ENCODE assay signal across 8 cellular contexts in the genomic region with DNA sequence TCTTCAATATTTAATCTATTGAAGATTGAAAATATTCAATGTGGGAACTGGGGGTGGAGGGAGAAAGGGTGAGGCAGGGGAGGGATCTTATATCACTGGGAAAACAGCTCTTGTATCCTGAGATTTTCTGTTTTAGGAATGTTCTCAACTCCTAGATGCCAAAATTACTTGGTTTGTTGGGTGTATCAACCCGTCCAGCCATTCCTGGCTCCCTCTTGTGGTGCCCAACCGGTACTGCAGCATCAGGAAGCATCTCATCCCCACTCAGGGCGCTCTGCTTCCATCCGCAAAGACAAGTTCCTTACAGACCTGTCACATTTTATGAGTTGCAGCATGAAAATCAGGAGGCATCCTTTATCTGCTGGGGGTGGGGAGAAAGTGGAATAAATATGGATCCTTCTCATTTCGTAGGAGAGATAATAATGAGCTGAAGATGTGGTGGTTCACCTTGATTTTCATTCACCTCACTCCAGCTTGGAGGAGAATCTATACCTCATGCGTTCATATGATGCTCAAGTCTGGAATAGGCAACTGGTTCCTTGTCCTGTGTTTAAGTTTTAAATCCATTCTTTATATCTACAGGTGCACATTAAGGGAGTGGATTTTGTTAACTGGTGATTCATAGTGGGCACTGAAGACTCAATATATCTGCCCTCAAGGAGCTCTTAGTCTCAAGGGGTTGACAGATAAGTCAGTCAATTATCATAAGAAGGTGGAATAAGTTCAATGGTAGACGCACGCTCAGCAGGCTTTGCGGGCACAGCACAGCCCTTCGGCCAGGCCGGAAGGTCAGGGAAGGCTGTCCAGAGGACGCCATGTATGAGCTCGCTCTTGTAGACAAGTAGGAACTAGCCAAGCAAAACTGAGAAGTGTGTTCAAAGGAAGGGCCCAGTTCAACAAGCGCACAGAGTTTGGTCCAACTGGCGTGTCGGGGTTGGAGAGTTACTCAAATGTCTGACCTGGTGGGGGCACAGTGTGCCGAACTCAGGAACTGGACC.
DNase-seq lines count a peak whose midpoint lies in the region; ATAC-seq, FAIRE-seq and TF ChIP-seq lines count a peak whose summit lies in the region.

No MANE protein-coding gene starts in this region.

- no peak overlapping the region for H3K4me3 ChIP-seq in mammary epithelial cell (replicated peaks in 1 of 3; ENCODE audit: insufficient read depth in 1 of 3, low read depth in 2 of 3, low read length in 3 of 3)
- no peak overlapping the region for H3K4me3 ChIP-seq in kidney (ENCODE audit: low read length in 2 of 2)

- H3K9ac ChIP-seq in mammary epithelial cell (ENCODE audit: insufficient read depth, low read length), result no peak overlapping the region
- H3K9ac ChIP-seq in kidney (ENCODE audit: low read length in 2 of 2), result no peak overlapping the region

- H3K27ac Mint-ChIP-seq in Calu3 (ENCODE audit: unreplicated experiment) (no peak overlapping the region), WTC11 (no peak overlapping the region)

- no peak overlapping the region for H2AFZ ChIP-seq in mammary epithelial cell (ENCODE audit: low read depth, low read length)

- H3K36me3 Mint-ChIP-seq in Calu3 (ENCODE audit: insufficient read depth, unreplicated experiment), result peaks cover 5% of the 10 kb centered on the region
- no peaks in the 10 kb centered on the region; the same call in 1 of the 2 replicates for H3K36me3 Mint-ChIP-seq in WTC11

- H3K36me3 ChIP-seq in mammary epithelial cell (ENCODE audit: insufficient read depth, low read length) (no peaks in the 10 kb centered on the region), kidney (ENCODE audit: control insufficient read depth in 1 of 2, insufficient read depth in 2 of 2, low read length in 2 of 2) (peaks cover 0 to 6% of the 10 kb centered on the region in 2 donors)

- intact Hi-C loops in Calu3 (cut with micrococcal nuclease; ENCODE audit: unreplicated experiment) (loop anchor here (1.0 to 5.0 kb wide), 2 partner anchors 147 to 217 kb away; no protein-coding TSS in a partner anchor), mammary epithelial cell (cut with micrococcal nuclease) (loop anchor here (1.0 kb wide), 2 partner anchors 147 to 218 kb away; no protein-coding TSS in a partner anchor), kidney (cut with DNase I) (no loop called here)

- CTCF ChIA-PET in Calu3 (lab: Charles Lee), result interaction anchor here (0.9 to 1.3 kb wide), 5 partner anchors 9 to 148 kb away, joined by 3 to 9 read pairs (median 3); no protein-coding TSS in a partner anchor
- CTCF ChIA-PET in WTC11 (lab: Charles Lee), result interaction anchor here (0.6 to 3.1 kb wide), 14 partner anchors 8 to 148 kb away, joined by 3 to 11 read pairs (median 4); no protein-coding TSS in a partner anchor
- CTCF ChIA-PET in mammary epithelial cell (lab: Charles Lee; ENCODE audit: low non-redundant PET), result interaction anchor here (0.7 kb wide), 1 partner anchor 66 kb away, joined by 3 read pairs; no protein-coding TSS in a partner anchor

- no peak overlapping the region for H3K4me2 ChIP-seq in mammary epithelial cell (ENCODE audit: insufficient read depth, low read depth, low read length)

- H3K27me3 Mint-ChIP-seq in Calu3 (ENCODE audit: unreplicated experiment) (no peaks in the 10 kb centered on the region), WTC11 (ENCODE audit: low read depth) (no peaks in the 10 kb centered on the region)

- no peaks in the 10 kb centered on the region for H3K9me3 ChIP-seq in mammary epithelial cell (replicated peaks; ENCODE audit: insufficient read depth, low read length)
- no peaks in the 10 kb centered on the region for H3K9me3 ChIP-seq in kidney (ENCODE audit: control insufficient read depth in 1 of 2, low read length in 2 of 2)

- H3K4me3 Mint-ChIP-seq in Calu3 (ENCODE audit: low read depth, unreplicated experiment) (no peak overlapping the region), WTC11 (no peak overlapping the region)

- POLR2A ChIA-PET in WTC11 (lab: Charles Lee), result no interaction called here

- no peaks in the 10 kb centered on the region for H3K4me1 Mint-ChIP-seq in Calu3 (ENCODE audit: low read depth, unreplicated experiment)
- H3K4me1 Mint-ChIP-seq in WTC11, result peaks cover 12% of the 10 kb centered on the region

- 83% methylated on average over 17 of the region's 17 CpGs for WGBS in mammary epithelial cell (ENCODE audit: low coverage, missing lambda C conversion rate)

- TF ChIP-seq CTCF in Calu3 (IDR thresholded peaks at IDR 0.05; ENCODE audit: unreplicated experiment) (peak; percentile 92), GM20000 (IDR thresholded peaks at IDR 0.05; ENCODE audit: extremely low read depth, missing control alignments) (peak; percentile 88), WTC11 (IDR thresholded peaks at IDR 0.05) (peak; percentile 98), mammary epithelial cell (conservative IDR thresholded peaks at IDR 0.05 in 1 of 2, IDR thresholded peaks at IDR 0.05 in 1 of 2; ENCODE audit: extremely low read depth in 1 of 2, insufficient read depth in 1 of 2, low read depth in 1 of 2, low read length in 2 of 2) (peak; percentile 95 to 97), kidney (IDR thresholded peaks at IDR 0.05; ENCODE audit: borderline replicate concordance, extremely low read depth, insufficient read depth) (peak; percentile 97)

- peak; percentile 85 for ATAC-seq in WTC11

- H3K79me2 ChIP-seq in mammary epithelial cell (ENCODE audit: insufficient read depth, low read length), result no peaks in the 10 kb centered on the region

- no peaks in the 10 kb centered on the region for H3K9me3 Mint-ChIP-seq in Calu3 (ENCODE audit: low read depth, unreplicated experiment)
- peaks cover under 1% of the 10 kb centered on the region; the same call in 1 of the 2 replicates for H3K9me3 Mint-ChIP-seq in WTC11

- peak; percentile 67 for DNase-seq in Calu3
- DNase-seq in GM20000 (ENCODE audit: low spot score), result peak; percentile 74
- peak; percentile 48 to 51 for DNase-seq in Kasumi-1 (lab: John Stamatoyannopoulos, UW)
- peak; percentile 67 for DNase-seq in WTC11 (ENCODE audit: low spot score)
- DNase-seq in mammary epithelial cell, result peak; percentile 21
- peak; percentile 77 for DNase-seq in kidney
- DNase-seq in stimulated activated CD4-positive, alpha-beta T cell treated with anti-CD3 and anti-CD28 coated beads, Interleukin-2, amount 100 ng/mL, for 4 hours (ENCODE audit: low read depth), result peak; percentile 47
- no peak for DNase-seq in NCI-H774 (lab: John Stamatoyannopoulos, UW)

- FAIRE-seq in kidney (lab: Jason Lieb, UNC), result peak; percentile 17

- no peaks in the 10 kb centered on the region for H3K27me3 ChIP-seq in mammary epithelial cell (ENCODE audit: insufficient read depth, low read length)

- dilution Hi-C loops in mammary epithelial cell (cut with HindIII; ENCODE audit: low sequenced_read_pairs), result no loop called here

- H3K4me1 ChIP-seq in mammary epithelial cell (ENCODE audit: insufficient read depth, low read length), result no peaks in the 10 kb centered on the region
- H3K4me1 ChIP-seq in kidney (ENCODE audit: control insufficient read depth in 1 of 2, insufficient read depth in 1 of 2, low read depth in 1 of 2, low read length in 2 of 2), result no peaks in the 10 kb centered on the region

- no peaks in the 10 kb centered on the region for H4K20me1 ChIP-seq in mammary epithelial cell (ENCODE audit: insufficient read depth, low read length)

- H3K27ac ChIP-seq in mammary epithelial cell (ENCODE audit: insufficient read depth, low read depth, low read length) (no peak overlapping the region), kidney (ENCODE audit: low read depth in 2 of 2, low read length in 2 of 2) (no peak overlapping the region)

- BruUV-seq in Calu3 (replicated peaks; lab: Mats Ljungman, UMichigan) (no TSS peak), mammary epithelial cell (replicated peaks; lab: Mats Ljungman, UMichigan) (no TSS peak)

- in situ Hi-C loops in mammary epithelial cell (cut with MboI; ENCODE audit: low sequenced_read_pairs in 2 of 2), result loop anchor here in 1 of 2 donors (10.0 kb wide), 1 partner anchor 150 kb away; no protein-coding TSS in a partner anchor

TF ChIP-seq in WTC11, 78 proteins besides CTCF, POLR2A, EP300 and RAD21 (continues in another document):
- TF ChIP-seq ESRRA (CRISPR knock-in tag; IDR thresholded peaks at IDR 0.05; ENCODE audit: borderline replicate concordance), result no peak
- TF ChIP-seq MXD4 (CRISPR knock-in tag; IDR thresholded peaks at IDR 0.05; ENCODE audit: borderline replicate concordance), result no peak
- TF ChIP-seq ZNF281 (CRISPR knock-in tag; IDR thresholded peaks at IDR 0.05), result no peak
- no peak for TF ChIP-seq ATF3 (CRISPR knock-in tag; conservative IDR thresholded peaks at IDR 0.05)
- no peak for TF ChIP-seq KAT7 (CRISPR knock-in tag; IDR thresholded peaks at IDR 0.05; ENCODE audit: borderline replicate concordance)
- no peak for TF ChIP-seq NR2C2 (CRISPR knock-in tag; IDR thresholded peaks at IDR 0.05)
- no peak for TF ChIP-seq CREB1 (CRISPR knock-in tag; IDR thresholded peaks at IDR 0.05)
- TF ChIP-seq TEAD1 (CRISPR knock-in tag; IDR thresholded peaks at IDR 0.05), result no peak
